ENCODE assay signal across 8 cellular contexts in the genomic region with DNA sequence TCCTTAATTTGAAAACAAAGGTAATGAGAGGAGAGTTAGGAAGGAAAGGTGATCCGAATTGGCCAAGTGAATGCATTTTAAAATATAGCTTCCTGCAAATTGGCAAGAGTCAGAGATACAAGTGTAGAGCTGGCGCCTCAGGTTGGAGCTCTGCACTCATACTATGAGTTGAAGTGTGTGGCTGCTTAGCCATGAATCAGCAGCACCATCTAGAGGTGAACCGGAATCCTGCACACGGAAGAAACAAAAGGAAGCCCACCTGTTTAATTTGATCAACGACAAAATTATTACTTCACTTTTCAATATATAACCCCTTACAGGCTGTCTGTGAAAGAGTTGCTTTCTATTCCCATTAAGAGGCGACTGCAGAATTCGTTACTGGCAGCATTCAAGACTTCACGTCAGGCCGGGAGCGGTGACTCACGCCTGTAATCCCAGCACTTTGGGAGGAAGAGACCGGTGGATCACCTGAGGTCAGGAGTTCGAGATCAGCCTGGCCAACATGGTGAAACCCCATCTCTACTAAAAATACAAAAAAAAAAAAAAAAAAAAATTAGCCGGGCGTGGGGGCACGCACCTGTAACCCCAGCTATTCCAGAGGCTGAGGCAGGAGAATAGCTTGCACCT.
A peak's percentile ranks its signal among the peaks of the same experiment; 100 is the strongest.
DNase-seq lines count a peak whose midpoint lies in the region; ATAC-seq and TF ChIP-seq lines count a peak whose summit lies in the region.

No MANE protein-coding gene starts in this region.

- H3K36me3 ChIP-seq in suprapubic skin: no peaks in the 10 kb centered on the region

- no peaks in the 10 kb centered on the region for H3K9me3 ChIP-seq in suprapubic skin

- no peak overlapping the region for H3K4me3 ChIP-seq in suprapubic skin

- no peak for ATAC-seq in stimulated activated naive CD8-positive, alpha-beta T cell treated with anti-CD3 and anti-CD28 coated beads, Interleukin-15, Interleukin-2, amounts not matched to agents 100 U/mL and 50 U/mL, for 24 hours
- no peak for ATAC-seq in stimulated activated memory B cell treated with anti-CD40 and anti-IgM and Interleukin-4, amounts not matched to agents 10 μg/mL and 1 μg/mL and 100 μg/mL, for 72 hours

- H3K27ac ChIP-seq in suprapubic skin: no peak overlapping the region

- H3K36me3 Mint-ChIP-seq in stimulated activated memory B cell treated with anti-CD40 and anti-IgM and Interleukin-4, amounts not matched to agents 10 μg/mL and 1 μg/mL and 100 μg/mL, for 72 hours: no peaks in the 10 kb centered on the region

- H3K4me1 ChIP-seq in suprapubic skin: no peaks in the 10 kb centered on the region

- 46% methylated on average over 16 of the region's 16 CpGs for WGBS in suprapubic skin

- peak in 1 of 2 donors; percentile 47 for TF ChIP-seq CTCF in suprapubic skin (IDR thresholded peaks at IDR 0.05)

- no peak overlapping the region for H3K27ac Mint-ChIP-seq in stimulated activated memory B cell treated with anti-CD40 and anti-IgM and Interleukin-4, amounts not matched to agents 10 μg/mL and 1 μg/mL and 100 μg/mL, for 72 hours

- peak; percentile 0 to 4 for DNase-seq in activated CD4-positive, alpha-beta T cell treated with anti-CD3 and anti-CD28 coated beads, Interleukin-2, amount 50 U/mL, for 48 hours
- no peak for DNase-seq in activated CD4-positive, alpha-beta T cell treated with anti-CD3 and anti-CD28 coated beads, Interleukin-2, amount 50 U/mL, for 1 hour
- DNase-seq in NCI-H1417 (lab: John Stamatoyannopoulos, UW): peak; percentile 6 to 44 (median 13)
- peak; percentile 55 for DNase-seq in SW480 (ENCODE audit: low spot score)
- peak; percentile 0 for DNase-seq in hepatic stellate cell (ENCODE audit: low spot score)
- peak; percentile 4 for DNase-seq in stimulated activated naive CD8-positive, alpha-beta T cell treated with anti-CD3 and anti-CD28 coated beads, Interleukin-15, Interleukin-2, amounts not matched to agents 100 U/mL and 50 U/mL, for 24 hours
- DNase-seq in suprapubic skin (ENCODE audit: low spot score in 2 of 2): no peak

- no peaks in the 10 kb centered on the region for H3K9me3 Mint-ChIP-seq in stimulated activated memory B cell treated with anti-CD40 and anti-IgM and Interleukin-4, amounts not matched to agents 10 μg/mL and 1 μg/mL and 100 μg/mL, for 72 hours

- no peaks in the 10 kb centered on the region for H3K27me3 Mint-ChIP-seq in stimulated activated memory B cell treated with anti-CD40 and anti-IgM and Interleukin-4, amounts not matched to agents 10 μg/mL and 1 μg/mL and 100 μg/mL, for 72 hours

- no peak for TF ChIP-seq EP300 in suprapubic skin (IDR thresholded peaks at IDR 0.05)

- no peaks in the 10 kb centered on the region for H3K4me1 Mint-ChIP-seq in stimulated activated memory B cell treated with anti-CD40 and anti-IgM and Interleukin-4, amounts not matched to agents 10 μg/mL and 1 μg/mL and 100 μg/mL, for 72 hours

- no peak for TF ChIP-seq POLR2A in suprapubic skin (IDR thresholded peaks at IDR 0.05)

- H3K4me3 Mint-ChIP-seq in stimulated activated memory B cell treated with anti-CD40 and anti-IgM and Interleukin-4, amounts not matched to agents 10 μg/mL and 1 μg/mL and 100 μg/mL, for 72 hours: no peak overlapping the region

- H3K27me3 ChIP-seq in suprapubic skin: no peaks in the 10 kb centered on the region

Comparison
In these comparisons a context has a peak if more than half of its experiments do, and no peak if none do; other contexts are left out.
1. DNase-seq: peak in activated CD4-positive, alpha-beta T cell treated with anti-CD3 and anti-CD28 coated beads, Interleukin-2, amount 50 U/mL, for 48 hours (2 of 2), NCI-H1417 (3 of 3), SW480 (single experiment), hepatic stellate cell (single experiment) and stimulated activated naive CD8-positive, alpha-beta T cell treated with anti-CD3 and anti-CD28 coated beads, Interleukin-15, Interleukin-2, amounts not matched to agents 100 U/mL and 50 U/mL, for 24 hours (single experiment); none in activated CD4-positive, alpha-beta T cell treated with anti-CD3 and anti-CD28 coated beads, Interleukin-2, amount 50 U/mL, for 1 hour (single experiment) and suprapubic skin (0 of 2).